Comparison of ENCODE assay signal across 26 cellular contexts in genomic region chr17:9107527-9107926, GRCh38.
"Had no signal": no experiment of that assay in that cellular context is flagged by ENCODE, and none has a peak within 500 bp of the region (broad histone marks: within the 10 kb centered on the region; RNA-seq: fewer than 3 reads in every experiment).

No MANE protein-coding gene starts in this region.

- FAIRE-seq: colon, islet of Langerhans had no signal

- H3K27ac ChIP-seq: dorsolateral prefrontal cortex, epithelial cell of prostate, foreskin keratinocyte, heart right ventricle, left lung, ovary, psoas muscle, thyroid gland, vagina had no signal

- ATAC-seq: esophagus mucosa; foreskin keratinocyte; heart right ventricle; left cardiac atrium; left lung; naive thymus-derived CD4-positive, alpha-beta T cell; psoas muscle; sciatic nerve; stimulated activated effector memory CD8-positive, alpha-beta T cell treated with anti-CD3 and anti-CD28 coated beads, Interleukin-12 subunit alpha, Interleukin-12 subunit beta, amount 100 ng/mL, for 72 hours had no signal

- H3K36me3 ChIP-seq: heart right ventricle, left lung, ovary, stomach, thyroid gland, vagina had no signal

- H3K4me1 ChIP-seq: foreskin keratinocyte, left lung, psoas muscle, thyroid gland had no signal

- H3K27me3 ChIP-seq: foreskin keratinocyte, left lung, ovary, stomach, thyroid gland, vagina had no signal

- H3K4me3 ChIP-seq: dorsolateral prefrontal cortex, heart right ventricle, left lung, ovary, psoas muscle, stomach, thyroid gland, vagina had no signal

- H3K9me3 ChIP-seq: heart right ventricle, left lung, ovary, psoas muscle, stomach, thyroid gland, vagina had no signal

- DNase-seq: effector CD4-positive, alpha-beta T cell; foreskin keratinocyte; glutamatergic neuron; heart right ventricle; hippocampal formation; left cardiac atrium; left lung; mesenchymal stem cell; midbrain; naive thymus-derived CD4-positive, alpha-beta T cell; nucleus accumbens; ovary; psoas muscle; stimulated activated CD4-positive, alpha-beta T cell treated with anti-CD3 and anti-CD28 coated beads, Interleukin-2, amount 100 ng/mL, for 24 hours; stimulated activated CD4-positive, alpha-beta T cell treated with anti-CD3 and anti-CD28 coated beads, Interleukin-4, amount 100 ng/mL, for 24 hours; stimulated activated naive CD4-positive, alpha-beta T cell treated with Interleukin-2 at 50 U/mL for 16 hours; stomach; thyroid gland had no signal
